22 cellular contexts compared by ENCODE assay signal in the genomic region with DNA sequence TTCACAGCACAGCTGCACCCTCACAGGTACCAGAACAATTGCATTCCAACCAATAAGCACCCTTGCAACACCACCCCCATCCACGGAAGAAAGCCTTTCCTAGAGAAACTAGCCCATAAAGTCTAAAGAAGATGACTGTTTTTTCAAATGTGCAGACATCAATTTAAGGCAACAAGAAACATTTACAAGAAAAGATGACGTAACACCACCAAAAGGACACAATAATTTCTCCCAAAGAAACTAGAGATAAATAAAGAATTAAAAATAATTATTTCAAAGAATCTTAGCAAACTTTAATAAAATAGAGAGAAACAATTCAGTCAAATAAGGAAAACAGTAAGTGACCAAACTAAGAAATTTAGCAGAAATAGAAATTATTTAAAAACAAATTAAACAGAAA.
DNase-seq lines count a peak whose midpoint lies in the region; ATAC-seq, FAIRE-seq and TF ChIP-seq lines count a peak whose summit lies in the region.
"Had no signal": no experiment of that assay in that cellular context is flagged by ENCODE, and none has a peak within 500 bp of the region (broad histone marks: within the 10 kb centered on the region; RNA-seq: fewer than 3 reads in every experiment).

No MANE protein-coding gene starts in this region.

- DNase-seq in HepG2 (ENCODE audit: low spot score) (no peak), right lobe of liver (no peak), kidney (no peak), RWPE1 (ENCODE audit: low spot score) (no peak), AG08396 (ENCODE audit: low spot score) (no peak)
- DNase-seq in stimulated activated naive CD8-positive, alpha-beta T cell treated with anti-CD3 and anti-CD28 coated beads, Interleukin-15, Interleukin-2, amounts not matched to agents 100 U/mL and 50 U/mL, for 24 hours, result no peak
- DNase-seq: ACHN; AML-193; Caco-2; Calu3; CD4-positive, alpha-beta T cell; CD8-positive, alpha-beta T cell; DMS79 treated with DMSO at 0.1 percent for 48 hours; GF-D8 had no signal

- H3K9me3 ChIP-seq in HepG2 (ENCODE audit: low read length) (peaks cover 21% of the 10 kb centered on the region), right lobe of liver (no peaks in the 10 kb centered on the region), HEK293 (ENCODE audit: control insufficient read depth, insufficient read depth, low read depth, low read length) (no peaks in the 10 kb centered on the region), kidney (ENCODE audit: control insufficient read depth in 1 of 2, low read length in 2 of 2) (no peaks in the 10 kb centered on the region)
- H3K9me3 ChIP-seq: BLaER1 treated with 17β-estradiol and CSF1 and Interleukin-3, amounts not matched to agents 10 nM and 100 nM; Caco-2 had no signal

- 16% methylated on average over 2 of the region's 2 CpGs for WGBS in HepG2 (ENCODE audit: low lambda C conversion rate)
- 61% methylated on average over 2 of the region's 2 CpGs for WGBS in right lobe of liver (ENCODE audit: insufficient coverage, low coverage, low lambda C conversion rate, missing lambda C conversion rate)

- POLR2A ChIA-PET in HepG2 (lab: Yijun Ruan, JAX) (no interaction called here), HEK293 (lab: Yijun Ruan, JAX) (no interaction called here), RWPE1 (lab: Yijun Ruan, JAX; ENCODE audit: low non-redundant PET) (no interaction called here)

- intact Hi-C loops in HepG2 (cut with micrococcal nuclease; ENCODE audit: unreplicated experiment), result no loop called here
- intact Hi-C loops in right lobe of liver (cut with DNase I), result no loop called here
- intact Hi-C loops in kidney (cut with DNase I), result no loop called here

- TF ChIP-seq RAD21 in HepG2 (CRISPR knock-in tag; IDR thresholded peaks at IDR 0.05), result no peak

- TF ChIP-seq CTCF in HepG2 (CRISPR knock-in tag; IDR thresholded peaks at IDR 0.05) (no peak), right lobe of liver (IDR thresholded peaks at IDR 0.05) (no peak), HEK293 (tag by site-specific recombination; IDR thresholded peaks at IDR 0.05) (no peak), kidney (IDR thresholded peaks at IDR 0.05; ENCODE audit: borderline replicate concordance, extremely low read depth, insufficient read depth) (no peak), RWPE1 (conservative IDR thresholded peaks at IDR 0.05; ENCODE audit: low read depth) (no peak)

- H3K79me2 ChIP-seq in HepG2 (ENCODE audit: insufficient read depth, low read length), result no peaks in the 10 kb centered on the region

- CTCF ChIA-PET in HepG2 (lab: Yijun Ruan, JAX; ENCODE audit: low intra/inter-chr PET ratio, low total read pairs) (no interaction called here), HEK293 (lab: Yijun Ruan, JAX) (no interaction called here), RWPE1 (lab: Yijun Ruan, JAX) (no interaction called here)

- BruUV-seq in HepG2 (replicated peaks; lab: Mats Ljungman, UMichigan), result no TSS peak

- TF ChIP-seq POLR2A in HepG2 (IDR thresholded peaks at IDR 0.05; ENCODE audit: insufficient read depth in 1 of 2, low read depth in 2 of 2, low read length in 2 of 2) (no peak), right lobe of liver (IDR thresholded peaks at IDR 0.05) (no peak)

- H3K4me1 ChIP-seq in HepG2 (ENCODE audit: insufficient read depth, low read length) (no peaks in the 10 kb centered on the region), right lobe of liver (no peaks in the 10 kb centered on the region), HEK293 (ENCODE audit: control insufficient read depth, insufficient read depth, low read length) (no peaks in the 10 kb centered on the region), kidney (ENCODE audit: control insufficient read depth in 1 of 2, insufficient read depth in 1 of 2, low read depth in 1 of 2, low read length in 2 of 2) (no peaks in the 10 kb centered on the region)
- H3K4me1 ChIP-seq: BLaER1 treated with 17β-estradiol and CSF1 and Interleukin-3, amounts not matched to agents 10 nM and 100 nM; Caco-2 had no signal

- no peaks in the 10 kb centered on the region; a peak in 1 of 5 replicates for H3K27me3 ChIP-seq in HepG2 (ENCODE audit: control insufficient read depth in 1 of 2, insufficient read depth in 2 of 2, low read length in 2 of 2)
- no peaks in the 10 kb centered on the region for H3K27me3 ChIP-seq in right lobe of liver
- H3K27me3 ChIP-seq: BLaER1 treated with 17β-estradiol and CSF1 and Interleukin-3, amounts not matched to agents 10 nM and 100 nM had no signal

- no peaks in the 10 kb centered on the region for H4K20me1 ChIP-seq in HepG2 (ENCODE audit: insufficient read depth, low read length)
- H4K20me1 ChIP-seq: BLaER1 treated with 17β-estradiol and CSF1 and Interleukin-3, amounts not matched to agents 10 nM and 100 nM had no signal

- H2AFZ ChIP-seq in HepG2 (ENCODE audit: low read length), result no peak overlapping the region

- H3K4me2 ChIP-seq in HepG2 (ENCODE audit: low read depth, low read length), result no peak overlapping the region
- H3K4me2 ChIP-seq: BLaER1 treated with 17β-estradiol and CSF1 and Interleukin-3, amounts not matched to agents 10 nM and 100 nM had no signal

- H3K4me3 ChIP-seq in HepG2 (replicated peaks in 1 of 3; ENCODE audit: insufficient read depth in 1 of 3, low read depth in 2 of 3, low read length in 3 of 3), result no peak overlapping the region
- H3K4me3 ChIP-seq in right lobe of liver, result no peak overlapping the region
- no peak overlapping the region for H3K4me3 ChIP-seq in HEK293 (ENCODE audit: low read depth, low read length)
- no peak overlapping the region for H3K4me3 ChIP-seq in kidney (ENCODE audit: low read length in 2 of 2)
- H3K4me3 ChIP-seq: BLaER1 treated with 17β-estradiol and CSF1 and Interleukin-3, amounts not matched to agents 10 nM and 100 nM had no signal

- no peak for TF ChIP-seq EP300 in HepG2 (IDR thresholded peaks at IDR 0.05; ENCODE audit: low read depth in 2 of 2, low read length in 2 of 2)
- TF ChIP-seq EP300 in HepG2 (CRISPR knock-in tag; IDR thresholded peaks at IDR 0.05; ENCODE audit: borderline replicate concordance), result no peak

- no peak for ATAC-seq in HepG2
- ATAC-seq in right lobe of liver, result no peak
- ATAC-seq in stimulated activated naive CD8-positive, alpha-beta T cell treated with anti-CD3 and anti-CD28 coated beads, Interleukin-15, Interleukin-2, amounts not matched to agents 100 U/mL and 50 U/mL, for 24 hours, result no peak
- ATAC-seq: CD8-positive, alpha-beta T cell had no signal

- no peak overlapping the region for H3K9ac ChIP-seq in HepG2 (ENCODE audit: insufficient read depth, low read depth, low read length)
- no peak overlapping the region for H3K9ac ChIP-seq in kidney (ENCODE audit: low read length in 2 of 2)
- H3K9ac ChIP-seq: BLaER1 treated with 17β-estradiol and CSF1 and Interleukin-3, amounts not matched to agents 10 nM and 100 nM had no signal

- H3K27ac ChIP-seq in HepG2 (ENCODE audit: extremely low read length, insufficient read depth, low read length) (no peak overlapping the region), right lobe of liver (no peak overlapping the region), HEK293 (ENCODE audit: extremely low read depth, low read depth, low read length) (no peak overlapping the region), kidney (ENCODE audit: low read depth in 2 of 2, low read length in 2 of 2) (no peak overlapping the region), RWPE1 (no peak overlapping the region)
- H3K27ac ChIP-seq: 22Rv1; BLaER1 treated with 17β-estradiol and CSF1 and Interleukin-3, amounts not matched to agents 10 nM and 100 nM; C4-2B had no signal

- FAIRE-seq in HepG2 (lab: Jason Lieb, UNC), result no peak
- peak; percentile 52 for FAIRE-seq in kidney (lab: Jason Lieb, UNC)
- FAIRE-seq: D721Med, G401.6, GM12891, GM19239 had no signal

- in situ Hi-C loops in HepG2 (cut with HindIII; ENCODE audit: extremely low pct_ligation_motif_present, low pct_unique_long_range_greater_than_20kb), result no loop called here

- H3K36me3 ChIP-seq in HepG2 (replicated peaks in 1 of 2; ENCODE audit: control insufficient read depth in 1 of 2, insufficient read depth in 2 of 2, low read length in 2 of 2) (no peaks in the 10 kb centered on the region), right lobe of liver (no peaks in the 10 kb centered on the region), HEK293 (ENCODE audit: control insufficient read depth in 2 of 2, insufficient read depth in 1 of 2, low read length in 2 of 2) (no peaks in the 10 kb centered on the region), kidney (ENCODE audit: control insufficient read depth in 1 of 2, insufficient read depth in 2 of 2, low read length in 2 of 2) (no peaks in the 10 kb centered on the region)
- H3K36me3 ChIP-seq: BLaER1 treated with 17β-estradiol and CSF1 and Interleukin-3, amounts not matched to agents 10 nM and 100 nM had no signal

TF ChIP-seq in HepG2, 621 proteins besides CTCF, POLR2A, EP300 and RAD21:
- peak; percentile 60 for TF ChIP-seq CREB1 (IDR thresholded peaks at IDR 0.05)
- no peak for TF ChIP-seq CREB1 (CRISPR knock-in tag; IDR thresholded peaks at IDR 0.05)
- no peak for TF ChIP-seq THYN1 (CRISPR knock-in tag; IDR thresholded peaks at IDR 0.05; ENCODE audit: borderline replicate concordance, low read depth)
- TF ChIP-seq ZNF616 (CRISPR knock-in tag; IDR thresholded peaks at IDR 0.05; ENCODE audit: low read depth), result no peak
- peak; percentile 80 for TF ChIP-seq ATF7 (IDR thresholded peaks at IDR 0.05)
- TF ChIP-seq ATF7 (CRISPR knock-in tag; IDR thresholded peaks at IDR 0.05), result no peak
- no peak for TF ChIP-seq YY1 (IDR thresholded peaks at IDR 0.05; ENCODE audit: insufficient read depth, insufficient replicate concordance, low read depth, low read length)

TF ChIP-seq in HEK293, 187 proteins besides CTCF, POLR2A, EP300 and RAD21:
- TF ChIP-seq ZNF785 (tag by site-specific recombination; IDR thresholded peaks at IDR 0.05) (no peak), ZNF768 (tag by site-specific recombination; IDR thresholded peaks at IDR 0.05) (no peak)
- TF ChIP-seq, protein P1, sequence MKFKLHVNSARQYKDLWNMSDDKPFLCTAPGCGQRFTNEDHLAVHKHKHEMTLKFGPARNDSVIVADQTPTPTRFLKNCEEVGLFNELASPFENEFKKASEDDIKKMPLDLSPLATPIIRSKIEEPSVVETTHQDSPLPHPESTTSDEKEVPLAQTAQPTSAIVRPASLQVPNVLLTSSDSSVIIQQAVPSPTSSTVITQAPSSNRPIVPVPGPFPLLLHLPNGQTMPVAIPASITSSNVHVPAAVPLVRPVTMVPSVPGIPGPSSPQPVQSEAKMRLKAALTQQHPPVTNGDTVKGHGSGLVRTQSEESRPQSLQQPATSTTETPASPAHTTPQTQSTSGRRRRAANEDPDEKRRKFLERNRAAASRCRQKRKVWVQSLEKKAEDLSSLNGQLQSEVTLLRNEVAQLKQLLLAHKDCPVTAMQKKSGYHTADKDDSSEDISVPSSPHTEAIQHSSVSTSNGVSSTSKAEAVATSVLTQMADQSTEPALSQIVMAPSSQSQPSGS (tag by site-specific recombination; IDR thresholded peaks at IDR 0.05; ENCODE audit: low read depth), result peak; percentile 38; the same call in 1 of the 2 replicates
TF ChIP-seq in HEK293: peak in this region for 1.
